Comparison of ENCODE assay signal across 14 cellular contexts in genomic region chr13:92952161-92952560, GRCh38.
DNase-seq lines count a peak whose midpoint lies in the region; TF ChIP-seq lines count a peak whose summit lies in the region.
"Had no signal": no experiment of that assay in that cellular context is flagged by ENCODE, and none has a peak within 500 bp of the region (broad histone marks: within the 10 kb centered on the region; RNA-seq: fewer than 3 reads in every experiment).

No MANE protein-coding gene starts in this region.

- intact Hi-C loops in activated T-helper 1 cell treated with anti-CD3 and anti-CD28 coated beads, Interleukin-12 subunit alpha, Interleukin-12 subunit beta, Interleukin-2, Interleukin-4 antibody, amounts not matched to agents 30 ng/mL and 10 ng/mL and 1 ng/mL, durations not matched to agents 14 hours and 24 hours and 36 hours (cut with micrococcal nuclease), result no loop called here

- no peak overlapping the region for H3K4me3 ChIP-seq in cardiac fibroblast (replicated peaks in 1 of 2; ENCODE audit: low read depth in 2 of 2, low read length in 2 of 2)
- H3K4me3 ChIP-seq: BLaER1 had no signal

- no peak overlapping the region for H3K4me3 Mint-ChIP-seq in activated T-helper 1 cell treated with anti-CD3 and anti-CD28 coated beads, Interleukin-12 subunit alpha, Interleukin-12 subunit beta, Interleukin-2, Interleukin-4 antibody, amounts not matched to agents 30 ng/mL and 10 ng/mL and 1 ng/mL, durations not matched to agents 14 hours and 24 hours and 36 hours
- H3K4me3 Mint-ChIP-seq: CD8-positive, alpha-beta memory T cell; HFFc6 had no signal

- no peaks in the 10 kb centered on the region for H3K36me3 Mint-ChIP-seq in activated T-helper 1 cell treated with anti-CD3 and anti-CD28 coated beads, Interleukin-12 subunit alpha, Interleukin-12 subunit beta, Interleukin-2, Interleukin-4 antibody, amounts not matched to agents 30 ng/mL and 10 ng/mL and 1 ng/mL, durations not matched to agents 14 hours and 24 hours and 36 hours (ENCODE audit: low read depth)
- H3K36me3 Mint-ChIP-seq: CD8-positive, alpha-beta memory T cell had no signal

- DNase-seq in NCI-H226, result peak; percentile 76
- peak; percentile 45 to 59 for DNase-seq in cardiac fibroblast (ENCODE audit: low read depth in 2 of 2)
- peak; percentile 25 for DNase-seq in kidney tubule cell (ENCODE audit: low spot score)
- no peak for DNase-seq in UCSD-AML1 (lab: John Stamatoyannopoulos, UW; ENCODE audit: unreplicated experiment)
- DNase-seq in NCI-H2107 (lab: John Stamatoyannopoulos, UW), result no peak
- DNase-seq in AML-193 (lab: John Stamatoyannopoulos, UW), result no peak
- no peak for DNase-seq in activated T-helper 1 cell treated with anti-CD3 and anti-CD28 coated beads, Interleukin-12 subunit alpha, Interleukin-12 subunit beta, Interleukin-2, Interleukin-4 antibody, amounts not matched to agents 30 ng/mL and 10 ng/mL and 1 ng/mL, durations not matched to agents 14 hours and 24 hours and 36 hours (ENCODE audit: low spot score)
- DNase-seq: Caco-2; CD8-positive, alpha-beta memory T cell; DND-41; GDM1; HCEC 1CT; HFFc6 had no signal

- no peak overlapping the region for H3K27ac Mint-ChIP-seq in activated T-helper 1 cell treated with anti-CD3 and anti-CD28 coated beads, Interleukin-12 subunit alpha, Interleukin-12 subunit beta, Interleukin-2, Interleukin-4 antibody, amounts not matched to agents 30 ng/mL and 10 ng/mL and 1 ng/mL, durations not matched to agents 14 hours and 24 hours and 36 hours
- H3K27ac Mint-ChIP-seq: HFFc6 had no signal

- no peaks in the 10 kb centered on the region for H3K4me1 Mint-ChIP-seq in activated T-helper 1 cell treated with anti-CD3 and anti-CD28 coated beads, Interleukin-12 subunit alpha, Interleukin-12 subunit beta, Interleukin-2, Interleukin-4 antibody, amounts not matched to agents 30 ng/mL and 10 ng/mL and 1 ng/mL, durations not matched to agents 14 hours and 24 hours and 36 hours (ENCODE audit: low read depth)
- H3K4me1 Mint-ChIP-seq: CD8-positive, alpha-beta memory T cell had no signal

- peaks cover 4% of the 10 kb centered on the region for H3K9me3 Mint-ChIP-seq in activated T-helper 1 cell treated with anti-CD3 and anti-CD28 coated beads, Interleukin-12 subunit alpha, Interleukin-12 subunit beta, Interleukin-2, Interleukin-4 antibody, amounts not matched to agents 30 ng/mL and 10 ng/mL and 1 ng/mL, durations not matched to agents 14 hours and 24 hours and 36 hours

- TF ChIP-seq CTCF in cardiac fibroblast (IDR thresholded peaks at IDR 0.05; ENCODE audit: low read depth, low read length), result no peak

- no peaks in the 10 kb centered on the region for H3K27me3 Mint-ChIP-seq in activated T-helper 1 cell treated with anti-CD3 and anti-CD28 coated beads, Interleukin-12 subunit alpha, Interleukin-12 subunit beta, Interleukin-2, Interleukin-4 antibody, amounts not matched to agents 30 ng/mL and 10 ng/mL and 1 ng/mL, durations not matched to agents 14 hours and 24 hours and 36 hours (ENCODE audit: insufficient read depth)
- H3K27me3 Mint-ChIP-seq: CD8-positive, alpha-beta memory T cell had no signal

Comparison
In these comparisons a context has a peak if more than half of its experiments do, and no peak if none do; other contexts are left out.
1. DNase-seq: peak in NCI-H226 (single experiment), cardiac fibroblast (2 of 2) and kidney tubule cell (single experiment); none in UCSD-AML1 (single experiment), NCI-H2107 (single experiment), AML-193 (0 of 2) and activated T-helper 1 cell treated with anti-CD3 and anti-CD28 coated beads, Interleukin-12 subunit alpha, Interleukin-12 subunit beta, Interleukin-2, Interleukin-4 antibody, amounts not matched to agents 30 ng/mL and 10 ng/mL and 1 ng/mL, durations not matched to agents 14 hours and 24 hours and 36 hours (single experiment).